ENCODE assay signal across 1 cellular context in the genomic region with DNA sequence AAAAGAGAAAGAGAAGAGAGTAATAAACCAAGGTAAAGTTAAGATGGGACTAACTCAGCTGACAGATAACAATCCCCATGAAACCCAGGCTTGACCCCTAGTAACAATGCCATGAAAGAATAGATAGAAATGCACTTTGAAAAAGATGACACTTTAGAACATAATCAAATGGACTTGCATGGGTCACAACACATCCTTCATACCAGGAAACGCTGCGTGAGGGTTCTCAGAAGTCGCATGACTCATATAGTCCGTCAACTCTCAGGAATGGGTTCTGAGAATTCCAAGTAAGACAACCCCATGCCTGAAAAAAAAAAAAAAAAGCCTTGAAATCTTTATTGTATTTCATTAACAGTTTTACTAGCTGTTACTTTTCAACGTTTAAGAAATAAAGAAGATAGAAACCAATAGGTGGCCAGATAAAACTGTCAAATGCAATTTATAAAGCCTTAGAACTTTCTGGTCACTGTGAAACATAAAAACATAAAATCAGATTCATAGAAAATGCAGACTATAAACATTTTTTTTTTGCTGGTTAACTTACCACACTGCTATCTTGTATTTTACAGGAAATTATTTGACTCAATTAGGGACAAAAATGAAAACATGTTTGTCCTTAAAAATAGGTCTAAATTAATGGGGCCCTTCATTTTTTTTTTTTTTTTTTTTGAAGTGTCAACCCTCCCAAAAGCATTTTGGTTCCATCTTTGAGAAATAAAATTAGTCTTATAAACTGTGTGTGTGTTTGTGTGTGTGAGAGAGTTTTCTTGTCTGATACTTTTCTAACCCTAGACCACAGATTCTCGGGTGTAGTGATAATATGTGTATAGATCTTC.
A peak's percentile ranks its signal among the peaks of the same experiment; 100 is the strongest.
TF ChIP-seq lines count a peak whose summit lies in the region.

No MANE protein-coding gene starts in this region.

TF ChIP-seq in K562, 482 proteins besides CTCF, POLR2A, EP300 and RAD21 (continued from another document and continues in another):
- TF ChIP-seq, protein P1, sequence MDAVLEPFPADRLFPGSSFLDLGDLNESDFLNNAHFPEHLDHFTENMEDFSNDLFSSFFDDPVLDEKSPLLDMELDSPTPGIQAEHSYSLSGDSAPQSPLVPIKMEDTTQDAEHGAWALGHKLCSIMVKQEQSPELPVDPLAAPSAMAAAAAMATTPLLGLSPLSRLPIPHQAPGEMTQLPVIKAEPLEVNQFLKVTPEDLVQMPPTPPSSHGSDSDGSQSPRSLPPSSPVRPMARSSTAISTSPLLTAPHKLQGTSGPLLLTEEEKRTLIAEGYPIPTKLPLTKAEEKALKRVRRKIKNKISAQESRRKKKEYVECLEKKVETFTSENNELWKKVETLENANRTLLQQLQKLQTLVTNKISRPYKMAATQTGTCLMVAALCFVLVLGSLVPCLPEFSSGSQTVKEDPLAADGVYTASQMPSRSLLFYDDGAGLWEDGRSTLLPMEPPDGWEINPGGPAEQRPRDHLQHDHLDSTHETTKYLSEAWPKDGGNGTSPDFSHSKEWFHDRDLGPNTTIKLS (IDR thresholded peaks at IDR 0.05; ENCODE audit: borderline replicate concordance, low read depth): no peak; the same call in 1 of the 2 replicates
- TF ChIP-seq, protein P2, sequence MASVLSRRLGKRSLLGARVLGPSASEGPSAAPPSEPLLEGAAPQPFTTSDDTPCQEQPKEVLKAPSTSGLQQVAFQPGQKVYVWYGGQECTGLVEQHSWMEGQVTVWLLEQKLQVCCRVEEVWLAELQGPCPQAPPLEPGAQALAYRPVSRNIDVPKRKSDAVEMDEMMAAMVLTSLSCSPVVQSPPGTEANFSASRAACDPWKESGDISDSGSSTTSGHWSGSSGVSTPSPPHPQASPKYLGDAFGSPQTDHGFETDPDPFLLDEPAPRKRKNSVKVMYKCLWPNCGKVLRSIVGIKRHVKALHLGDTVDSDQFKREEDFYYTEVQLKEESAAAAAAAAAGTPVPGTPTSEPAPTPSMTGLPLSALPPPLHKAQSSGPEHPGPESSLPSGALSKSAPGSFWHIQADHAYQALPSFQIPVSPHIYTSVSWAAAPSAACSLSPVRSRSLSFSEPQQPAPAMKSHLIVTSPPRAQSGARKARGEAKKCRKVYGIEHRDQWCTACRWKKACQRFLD (CRISPR knock-in tag; IDR thresholded peaks at IDR 0.05): peak; percentile 78; the same call in 1 of the 2 replicates
- peak; percentile 34 for TF ChIP-seq NEUROD1 (IDR thresholded peaks at IDR 0.05; ENCODE audit: borderline replicate concordance, low read depth, low read length, partially characterized antibody)
- TF ChIP-seq, protein P3, sequence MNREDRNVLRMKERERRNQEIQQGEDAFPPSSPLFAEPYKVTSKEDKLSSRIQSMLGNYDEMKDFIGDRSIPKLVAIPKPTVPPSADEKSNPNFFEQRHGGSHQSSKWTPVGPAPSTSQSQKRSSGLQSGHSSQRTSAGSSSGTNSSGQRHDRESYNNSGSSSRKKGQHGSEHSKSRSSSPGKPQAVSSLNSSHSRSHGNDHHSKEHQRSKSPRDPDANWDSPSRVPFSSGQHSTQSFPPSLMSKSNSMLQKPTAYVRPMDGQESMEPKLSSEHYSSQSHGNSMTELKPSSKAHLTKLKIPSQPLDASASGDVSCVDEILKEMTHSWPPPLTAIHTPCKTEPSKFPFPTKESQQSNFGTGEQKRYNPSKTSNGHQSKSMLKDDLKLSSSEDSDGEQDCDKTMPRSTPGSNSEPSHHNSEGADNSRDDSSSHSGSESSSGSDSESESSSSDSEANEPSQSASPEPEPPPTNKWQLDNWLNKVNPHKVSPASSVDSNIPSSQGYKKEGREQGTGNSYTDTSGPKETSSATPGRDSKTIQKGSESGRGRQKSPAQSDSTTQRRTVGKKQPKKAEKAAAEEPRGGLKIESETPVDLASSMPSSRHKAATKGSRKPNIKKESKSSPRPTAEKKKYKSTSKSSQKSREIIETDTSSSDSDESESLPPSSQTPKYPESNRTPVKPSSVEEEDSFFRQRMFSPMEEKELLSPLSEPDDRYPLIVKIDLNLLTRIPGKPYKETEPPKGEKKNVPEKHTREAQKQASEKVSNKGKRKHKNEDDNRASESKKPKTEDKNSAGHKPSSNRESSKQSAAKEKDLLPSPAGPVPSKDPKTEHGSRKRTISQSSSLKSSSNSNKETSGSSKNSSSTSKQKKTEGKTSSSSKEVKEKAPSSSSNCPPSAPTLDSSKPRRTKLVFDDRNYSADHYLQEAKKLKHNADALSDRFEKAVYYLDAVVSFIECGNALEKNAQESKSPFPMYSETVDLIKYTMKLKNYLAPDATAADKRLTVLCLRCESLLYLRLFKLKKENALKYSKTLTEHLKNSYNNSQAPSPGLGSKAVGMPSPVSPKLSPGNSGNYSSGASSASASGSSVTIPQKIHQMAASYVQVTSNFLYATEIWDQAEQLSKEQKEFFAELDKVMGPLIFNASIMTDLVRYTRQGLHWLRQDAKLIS (CRISPR knock-in tag; IDR thresholded peaks at IDR 0.05): no peak
- no peak for TF ChIP-seq KLF1 (tag; IDR thresholded peaks at IDR 0.05)
- TF ChIP-seq, protein P4, sequence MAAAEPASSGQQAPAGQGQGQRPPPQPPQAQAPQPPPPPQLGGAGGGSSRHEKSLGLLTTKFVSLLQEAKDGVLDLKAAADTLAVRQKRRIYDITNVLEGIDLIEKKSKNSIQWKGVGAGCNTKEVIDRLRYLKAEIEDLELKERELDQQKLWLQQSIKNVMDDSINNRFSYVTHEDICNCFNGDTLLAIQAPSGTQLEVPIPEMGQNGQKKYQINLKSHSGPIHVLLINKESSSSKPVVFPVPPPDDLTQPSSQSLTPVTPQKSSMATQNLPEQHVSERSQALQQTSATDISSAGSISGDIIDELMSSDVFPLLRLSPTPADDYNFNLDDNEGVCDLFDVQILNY (CRISPR knock-in tag; IDR thresholded peaks at IDR 0.05): no peak
- TF ChIP-seq CBX8 (IDR thresholded peaks at IDR 0.05; ENCODE audit: borderline replicate concordance, extremely low read depth, low read depth, low read length, poor library complexity, severe bottlenecking): no peak
- peak in 1 of 2 experiments; percentile 80; a peak in 2 of 4 replicates for TF ChIP-seq TBL1XR1 (IDR thresholded peaks at IDR 0.05; ENCODE audit: low read length in 2 of 2)
- TF ChIP-seq CBX3 (IDR thresholded peaks at IDR 0.05; ENCODE audit: borderline replicate concordance in 1 of 2, low read length in 2 of 2): no peak
- no peak for TF ChIP-seq SMC3 (conservative IDR thresholded peaks at IDR 0.05; ENCODE audit: insufficient read depth, low read depth, low read length)
- TF ChIP-seq, protein P5, sequence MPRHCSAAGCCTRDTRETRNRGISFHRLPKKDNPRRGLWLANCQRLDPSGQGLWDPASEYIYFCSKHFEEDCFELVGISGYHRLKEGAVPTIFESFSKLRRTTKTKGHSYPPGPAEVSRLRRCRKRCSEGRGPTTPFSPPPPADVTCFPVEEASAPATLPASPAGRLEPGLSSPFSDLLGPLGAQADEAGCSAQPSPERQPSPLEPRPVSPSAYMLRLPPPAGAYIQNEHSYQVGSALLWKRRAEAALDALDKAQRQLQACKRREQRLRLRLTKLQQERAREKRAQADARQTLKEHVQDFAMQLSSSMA (CRISPR knock-in tag; IDR thresholded peaks at IDR 0.05): no peak
- TF ChIP-seq FUS (optimal IDR thresholded peaks at IDR 0.05; ENCODE audit: low read depth, low read length): no peak
- no peak for TF ChIP-seq EGR1 (conservative IDR thresholded peaks at IDR 0.05)
- no peak for TF ChIP-seq HNRNPK (IDR thresholded peaks at IDR 0.05; ENCODE audit: low read depth, low read length, poor library complexity, severe bottlenecking)
- TF ChIP-seq NCOA6 (IDR thresholded peaks at IDR 0.05): no peak
- no peak for TF ChIP-seq PRMT5 (CRISPR knock-in tag; IDR thresholded peaks at IDR 0.05)
- TF ChIP-seq, protein P6, sequence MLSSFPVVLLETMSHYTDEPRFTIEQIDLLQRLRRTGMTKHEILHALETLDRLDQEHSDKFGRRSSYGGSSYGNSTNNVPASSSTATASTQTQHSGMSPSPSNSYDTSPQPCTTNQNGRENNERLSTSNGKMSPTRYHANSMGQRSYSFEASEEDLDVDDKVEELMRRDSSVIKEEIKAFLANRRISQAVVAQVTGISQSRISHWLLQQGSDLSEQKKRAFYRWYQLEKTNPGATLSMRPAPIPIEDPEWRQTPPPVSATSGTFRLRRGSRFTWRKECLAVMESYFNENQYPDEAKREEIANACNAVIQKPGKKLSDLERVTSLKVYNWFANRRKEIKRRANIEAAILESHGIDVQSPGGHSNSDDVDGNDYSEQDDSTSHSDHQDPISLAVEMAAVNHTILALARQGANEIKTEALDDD (IDR thresholded peaks at IDR 0.05): peak; percentile 87
- peak; percentile 62; the same call in 1 of the 2 replicates for TF ChIP-seq HDAC2 (IDR thresholded peaks at IDR 0.05)
- no peak for TF ChIP-seq ZNF253 (CRISPR knock-in tag; conservative IDR thresholded peaks at IDR 0.05)
- TF ChIP-seq, protein P7, sequence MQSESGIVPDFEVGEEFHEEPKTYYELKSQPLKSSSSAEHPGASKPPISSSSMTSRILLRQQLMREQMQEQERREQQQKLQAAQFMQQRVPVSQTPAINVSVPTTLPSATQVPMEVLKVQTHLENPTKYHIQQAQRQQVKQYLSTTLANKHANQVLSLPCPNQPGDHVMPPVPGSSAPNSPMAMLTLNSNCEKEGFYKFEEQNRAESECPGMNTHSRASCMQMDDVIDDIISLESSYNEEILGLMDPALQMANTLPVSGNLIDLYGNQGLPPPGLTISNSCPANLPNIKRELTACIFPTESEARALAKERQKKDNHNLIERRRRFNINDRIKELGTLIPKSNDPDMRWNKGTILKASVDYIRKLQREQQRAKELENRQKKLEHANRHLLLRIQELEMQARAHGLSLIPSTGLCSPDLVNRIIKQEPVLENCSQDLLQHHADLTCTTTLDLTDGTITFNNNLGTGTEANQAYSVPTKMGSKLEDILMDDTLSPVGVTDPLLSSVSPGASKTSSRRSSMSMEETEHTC (IDR thresholded peaks at IDR 0.05): no peak
- TF ChIP-seq, protein P8, sequence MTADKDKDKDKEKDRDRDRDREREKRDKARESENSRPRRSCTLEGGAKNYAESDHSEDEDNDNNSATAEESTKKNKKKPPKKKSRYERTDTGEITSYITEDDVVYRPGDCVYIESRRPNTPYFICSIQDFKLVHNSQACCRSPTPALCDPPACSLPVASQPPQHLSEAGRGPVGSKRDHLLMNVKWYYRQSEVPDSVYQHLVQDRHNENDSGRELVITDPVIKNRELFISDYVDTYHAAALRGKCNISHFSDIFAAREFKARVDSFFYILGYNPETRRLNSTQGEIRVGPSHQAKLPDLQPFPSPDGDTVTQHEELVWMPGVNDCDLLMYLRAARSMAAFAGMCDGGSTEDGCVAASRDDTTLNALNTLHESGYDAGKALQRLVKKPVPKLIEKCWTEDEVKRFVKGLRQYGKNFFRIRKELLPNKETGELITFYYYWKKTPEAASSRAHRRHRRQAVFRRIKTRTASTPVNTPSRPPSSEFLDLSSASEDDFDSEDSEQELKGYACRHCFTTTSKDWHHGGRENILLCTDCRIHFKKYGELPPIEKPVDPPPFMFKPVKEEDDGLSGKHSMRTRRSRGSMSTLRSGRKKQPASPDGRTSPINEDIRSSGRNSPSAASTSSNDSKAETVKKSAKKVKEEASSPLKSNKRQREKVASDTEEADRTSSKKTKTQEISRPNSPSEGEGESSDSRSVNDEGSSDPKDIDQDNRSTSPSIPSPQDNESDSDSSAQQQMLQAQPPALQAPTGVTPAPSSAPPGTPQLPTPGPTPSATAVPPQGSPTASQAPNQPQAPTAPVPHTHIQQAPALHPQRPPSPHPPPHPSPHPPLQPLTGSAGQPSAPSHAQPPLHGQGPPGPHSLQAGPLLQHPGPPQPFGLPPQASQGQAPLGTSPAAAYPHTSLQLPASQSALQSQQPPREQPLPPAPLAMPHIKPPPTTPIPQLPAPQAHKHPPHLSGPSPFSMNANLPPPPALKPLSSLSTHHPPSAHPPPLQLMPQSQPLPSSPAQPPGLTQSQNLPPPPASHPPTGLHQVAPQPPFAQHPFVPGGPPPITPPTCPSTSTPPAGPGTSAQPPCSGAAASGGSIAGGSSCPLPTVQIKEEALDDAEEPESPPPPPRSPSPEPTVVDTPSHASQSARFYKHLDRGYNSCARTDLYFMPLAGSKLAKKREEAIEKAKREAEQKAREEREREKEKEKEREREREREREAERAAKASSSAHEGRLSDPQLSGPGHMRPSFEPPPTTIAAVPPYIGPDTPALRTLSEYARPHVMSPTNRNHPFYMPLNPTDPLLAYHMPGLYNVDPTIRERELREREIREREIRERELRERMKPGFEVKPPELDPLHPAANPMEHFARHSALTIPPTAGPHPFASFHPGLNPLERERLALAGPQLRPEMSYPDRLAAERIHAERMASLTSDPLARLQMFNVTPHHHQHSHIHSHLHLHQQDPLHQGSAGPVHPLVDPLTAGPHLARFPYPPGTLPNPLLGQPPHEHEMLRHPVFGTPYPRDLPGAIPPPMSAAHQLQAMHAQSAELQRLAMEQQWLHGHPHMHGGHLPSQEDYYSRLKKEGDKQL (CRISPR knock-in tag; IDR thresholded peaks at IDR 0.05; ENCODE audit: borderline replicate concordance): no peak
- no peak for TF ChIP-seq ZBTB1 (CRISPR knock-in tag; IDR thresholded peaks at IDR 0.05; ENCODE audit: borderline replicate concordance, low read depth)
- no peak for TF ChIP-seq RFX7 (CRISPR knock-in tag; IDR thresholded peaks at IDR 0.05)
- no peak for TF ChIP-seq ZNF79 (CRISPR knock-in tag; IDR thresholded peaks at IDR 0.05; ENCODE audit: low read depth)
- no peak for TF ChIP-seq CEBPG (CRISPR knock-in tag; IDR thresholded peaks at IDR 0.05)
- TF ChIP-seq CEBPG (tag; conservative IDR thresholded peaks at IDR 0.05 in 1 of 2, IDR thresholded peaks at IDR 0.05 in 1 of 2): no peak
- TF ChIP-seq CBFA2T2 (conservative IDR thresholded peaks at IDR 0.05): no peak
- no peak for TF ChIP-seq ELF2 (CRISPR knock-in tag; IDR thresholded peaks at IDR 0.05)
- peak; percentile 71 for TF ChIP-seq NCOR1 (IDR thresholded peaks at IDR 0.05)
- no peak for TF ChIP-seq ZNF174 (CRISPR knock-in tag; IDR thresholded peaks at IDR 0.05)
- no peak for TF ChIP-seq MBD2 (IDR thresholded peaks at IDR 0.05; ENCODE audit: borderline replicate concordance, low read depth)
- TF ChIP-seq, protein P9, sequence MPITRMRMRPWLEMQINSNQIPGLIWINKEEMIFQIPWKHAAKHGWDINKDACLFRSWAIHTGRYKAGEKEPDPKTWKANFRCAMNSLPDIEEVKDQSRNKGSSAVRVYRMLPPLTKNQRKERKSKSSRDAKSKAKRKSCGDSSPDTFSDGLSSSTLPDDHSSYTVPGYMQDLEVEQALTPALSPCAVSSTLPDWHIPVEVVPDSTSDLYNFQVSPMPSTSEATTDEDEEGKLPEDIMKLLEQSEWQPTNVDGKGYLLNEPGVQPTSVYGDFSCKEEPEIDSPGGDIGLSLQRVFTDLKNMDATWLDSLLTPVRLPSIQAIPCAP (CRISPR knock-in tag; IDR thresholded peaks at IDR 0.05; ENCODE audit: borderline replicate concordance): no peak
- TF ChIP-seq, protein P10, sequence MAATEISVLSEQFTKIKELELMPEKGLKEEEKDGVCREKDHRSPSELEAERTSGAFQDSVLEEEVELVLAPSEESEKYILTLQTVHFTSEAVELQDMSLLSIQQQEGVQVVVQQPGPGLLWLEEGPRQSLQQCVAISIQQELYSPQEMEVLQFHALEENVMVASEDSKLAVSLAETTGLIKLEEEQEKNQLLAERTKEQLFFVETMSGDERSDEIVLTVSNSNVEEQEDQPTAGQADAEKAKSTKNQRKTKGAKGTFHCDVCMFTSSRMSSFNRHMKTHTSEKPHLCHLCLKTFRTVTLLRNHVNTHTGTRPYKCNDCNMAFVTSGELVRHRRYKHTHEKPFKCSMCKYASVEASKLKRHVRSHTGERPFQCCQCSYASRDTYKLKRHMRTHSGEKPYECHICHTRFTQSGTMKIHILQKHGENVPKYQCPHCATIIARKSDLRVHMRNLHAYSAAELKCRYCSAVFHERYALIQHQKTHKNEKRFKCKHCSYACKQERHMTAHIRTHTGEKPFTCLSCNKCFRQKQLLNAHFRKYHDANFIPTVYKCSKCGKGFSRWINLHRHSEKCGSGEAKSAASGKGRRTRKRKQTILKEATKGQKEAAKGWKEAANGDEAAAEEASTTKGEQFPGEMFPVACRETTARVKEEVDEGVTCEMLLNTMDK (IDR thresholded peaks at IDR 0.05; ENCODE audit: borderline replicate concordance, insufficient read depth, low read depth, low read length, poor library complexity, severe bottlenecking): no peak
